ENCODE assay signal across 1 cellular context in genomic region chr1:162562452-162562828, GRCh38.
TF ChIP-seq lines count a peak whose summit lies in the region.

No MANE protein-coding gene starts in this region.

TF ChIP-seq in HepG2, 621 proteins besides CTCF, POLR2A, EP300 and RAD21 (continued from another document and continues in another):
- no peak for TF ChIP-seq RERE (CRISPR knock-in tag; IDR thresholded peaks at IDR 0.05; ENCODE audit: low read depth)
- TF ChIP-seq CEBPZ (IDR thresholded peaks at IDR 0.05; ENCODE audit: low read length) = no peak
- no peak for TF ChIP-seq ZNF773 (CRISPR knock-in tag; IDR thresholded peaks at IDR 0.05; ENCODE audit: borderline replicate concordance)
- TF ChIP-seq, protein P1, sequence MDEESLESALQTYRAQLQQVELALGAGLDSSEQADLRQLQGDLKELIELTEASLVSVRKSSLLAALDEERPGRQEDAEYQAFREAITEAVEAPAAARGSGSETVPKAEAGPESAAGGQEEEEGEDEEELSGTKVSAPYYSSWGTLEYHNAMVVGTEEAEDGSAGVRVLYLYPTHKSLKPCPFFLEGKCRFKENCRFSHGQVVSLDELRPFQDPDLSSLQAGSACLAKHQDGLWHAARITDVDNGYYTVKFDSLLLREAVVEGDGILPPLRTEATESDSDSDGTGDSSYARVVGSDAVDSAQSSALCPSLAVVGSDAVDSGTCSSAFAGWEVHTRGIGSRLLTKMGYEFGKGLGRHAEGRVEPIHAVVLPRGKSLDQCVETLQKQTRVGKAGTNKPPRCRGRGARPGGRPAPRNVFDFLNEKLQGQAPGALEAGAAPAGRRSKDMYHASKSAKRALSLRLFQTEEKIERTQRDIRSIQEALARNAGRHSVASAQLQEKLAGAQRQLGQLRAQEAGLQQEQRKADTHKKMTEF (CRISPR knock-in tag; IDR thresholded peaks at IDR 0.05) = no peak
- no peak for TF ChIP-seq ZBTB8A (CRISPR knock-in tag; IDR thresholded peaks at IDR 0.05; ENCODE audit: borderline replicate concordance, low read depth)
- no peak for TF ChIP-seq NR2F1 (CRISPR knock-in tag; IDR thresholded peaks at IDR 0.05)
- TF ChIP-seq ZNF770 (CRISPR knock-in tag; IDR thresholded peaks at IDR 0.05) = no peak
- TF ChIP-seq HNF4G (IDR thresholded peaks at IDR 0.05; ENCODE audit: borderline replicate concordance, low read depth, low read length) = 0 out of 2 replicates have a peak, but pooled peaks have one; percentile 48
- TF ChIP-seq HNF4G (CRISPR knock-in tag; IDR thresholded peaks at IDR 0.05; ENCODE audit: borderline replicate concordance, low read depth) = no peak
- TF ChIP-seq PRMT3 (CRISPR knock-in tag; IDR thresholded peaks at IDR 0.05; ENCODE audit: borderline replicate concordance, low read depth) = no peak
- no peak for TF ChIP-seq ZNF83 (CRISPR knock-in tag; IDR thresholded peaks at IDR 0.05; ENCODE audit: borderline replicate concordance)
- no peak for TF ChIP-seq U2AF1 (optimal IDR thresholded peaks at IDR 0.05; ENCODE audit: low read depth, low read length)
- TF ChIP-seq, protein P2, sequence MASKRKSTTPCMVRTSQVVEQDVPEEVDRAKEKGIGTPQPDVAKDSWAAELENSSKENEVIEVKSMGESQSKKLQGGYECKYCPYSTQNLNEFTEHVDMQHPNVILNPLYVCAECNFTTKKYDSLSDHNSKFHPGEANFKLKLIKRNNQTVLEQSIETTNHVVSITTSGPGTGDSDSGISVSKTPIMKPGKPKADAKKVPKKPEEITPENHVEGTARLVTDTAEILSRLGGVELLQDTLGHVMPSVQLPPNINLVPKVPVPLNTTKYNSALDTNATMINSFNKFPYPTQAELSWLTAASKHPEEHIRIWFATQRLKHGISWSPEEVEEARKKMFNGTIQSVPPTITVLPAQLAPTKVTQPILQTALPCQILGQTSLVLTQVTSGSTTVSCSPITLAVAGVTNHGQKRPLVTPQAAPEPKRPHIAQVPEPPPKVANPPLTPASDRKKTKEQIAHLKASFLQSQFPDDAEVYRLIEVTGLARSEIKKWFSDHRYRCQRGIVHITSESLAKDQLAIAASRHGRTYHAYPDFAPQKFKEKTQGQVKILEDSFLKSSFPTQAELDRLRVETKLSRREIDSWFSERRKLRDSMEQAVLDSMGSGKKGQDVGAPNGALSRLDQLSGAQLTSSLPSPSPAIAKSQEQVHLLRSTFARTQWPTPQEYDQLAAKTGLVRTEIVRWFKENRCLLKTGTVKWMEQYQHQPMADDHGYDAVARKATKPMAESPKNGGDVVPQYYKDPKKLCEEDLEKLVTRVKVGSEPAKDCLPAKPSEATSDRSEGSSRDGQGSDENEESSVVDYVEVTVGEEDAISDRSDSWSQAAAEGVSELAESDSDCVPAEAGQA (IDR thresholded peaks at IDR 0.05; ENCODE audit: low read depth) = no peak
- TF ChIP-seq, protein P2 (CRISPR knock-in tag; IDR thresholded peaks at IDR 0.05; ENCODE audit: borderline replicate concordance) = no peak; the same call in 1 of the 2 replicates
- TF ChIP-seq, protein P3, sequence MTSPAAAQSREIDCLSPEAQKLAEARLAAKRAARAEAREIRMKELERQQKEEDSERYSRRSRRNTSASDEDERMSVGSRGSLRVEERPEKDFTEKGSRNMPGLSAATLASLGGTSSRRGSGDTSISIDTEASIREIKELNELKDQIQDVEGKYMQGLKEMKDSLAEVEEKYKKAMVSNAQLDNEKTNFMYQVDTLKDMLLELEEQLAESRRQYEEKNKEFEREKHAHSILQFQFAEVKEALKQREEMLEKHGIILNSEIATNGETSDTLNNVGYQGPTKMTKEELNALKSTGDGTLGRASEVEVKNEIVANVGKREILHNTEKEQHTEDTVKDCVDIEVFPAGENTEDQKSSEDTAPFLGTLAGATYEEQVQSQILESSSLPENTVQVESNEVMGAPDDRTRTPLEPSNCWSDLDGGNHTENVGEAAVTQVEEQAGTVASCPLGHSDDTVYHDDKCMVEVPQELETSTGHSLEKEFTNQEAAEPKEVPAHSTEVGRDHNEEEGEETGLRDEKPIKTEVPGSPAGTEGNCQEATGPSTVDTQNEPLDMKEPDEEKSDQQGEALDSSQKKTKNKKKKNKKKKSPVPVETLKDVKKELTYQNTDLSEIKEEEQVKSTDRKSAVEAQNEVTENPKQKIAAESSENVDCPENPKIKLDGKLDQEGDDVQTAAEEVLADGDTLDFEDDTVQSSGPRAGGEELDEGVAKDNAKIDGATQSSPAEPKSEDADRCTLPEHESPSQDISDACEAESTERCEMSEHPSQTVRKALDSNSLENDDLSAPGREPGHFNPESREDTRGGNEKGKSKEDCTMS (CRISPR knock-in tag; conservative IDR thresholded peaks at IDR 0.05) = no peak
- no peak for TF ChIP-seq PRDM4 (CRISPR knock-in tag; IDR thresholded peaks at IDR 0.05; ENCODE audit: borderline replicate concordance)
- no peak for TF ChIP-seq ZNF703 (CRISPR knock-in tag; IDR thresholded peaks at IDR 0.05; ENCODE audit: borderline replicate concordance)
- TF ChIP-seq, protein P4, sequence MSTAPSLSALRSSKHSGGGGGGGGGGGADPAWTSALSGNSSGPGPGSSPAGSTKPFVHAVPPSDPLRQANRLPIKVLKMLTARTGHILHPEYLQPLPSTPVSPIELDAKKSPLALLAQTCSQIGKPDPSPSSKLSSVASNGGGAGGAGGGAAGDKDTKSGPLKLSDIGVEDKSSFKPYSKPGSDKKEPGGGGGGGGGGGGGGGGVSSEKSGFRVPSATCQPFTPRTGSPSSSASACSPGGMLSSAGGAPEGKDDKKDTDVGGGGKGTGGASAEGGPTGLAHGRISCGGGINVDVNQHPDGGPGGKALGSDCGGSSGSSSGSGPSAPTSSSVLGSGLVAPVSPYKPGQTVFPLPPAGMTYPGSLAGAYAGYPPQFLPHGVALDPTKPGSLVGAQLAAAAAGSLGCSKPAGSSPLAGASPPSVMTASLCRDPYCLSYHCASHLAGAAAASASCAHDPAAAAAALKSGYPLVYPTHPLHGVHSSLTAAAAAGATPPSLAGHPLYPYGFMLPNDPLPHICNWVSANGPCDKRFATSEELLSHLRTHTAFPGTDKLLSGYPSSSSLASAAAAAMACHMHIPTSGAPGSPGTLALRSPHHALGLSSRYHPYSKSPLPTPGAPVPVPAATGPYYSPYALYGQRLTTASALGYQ (CRISPR knock-in tag; IDR thresholded peaks at IDR 0.05) = 0 out of 2 replicates have a peak, but pooled peaks have one; percentile 17
- no peak for TF ChIP-seq SIN3B (IDR thresholded peaks at IDR 0.05; ENCODE audit: low read length)
- no peak for TF ChIP-seq DR1 (CRISPR knock-in tag; IDR thresholded peaks at IDR 0.05)
- no peak for TF ChIP-seq ZBTB3 (CRISPR knock-in tag; IDR thresholded peaks at IDR 0.05; ENCODE audit: borderline replicate concordance, low read depth)
- TF ChIP-seq ZNF256 (CRISPR knock-in tag; conservative IDR thresholded peaks at IDR 0.05) = no peak
